ENCODE assay signal across 24 cellular contexts in the genomic region with DNA sequence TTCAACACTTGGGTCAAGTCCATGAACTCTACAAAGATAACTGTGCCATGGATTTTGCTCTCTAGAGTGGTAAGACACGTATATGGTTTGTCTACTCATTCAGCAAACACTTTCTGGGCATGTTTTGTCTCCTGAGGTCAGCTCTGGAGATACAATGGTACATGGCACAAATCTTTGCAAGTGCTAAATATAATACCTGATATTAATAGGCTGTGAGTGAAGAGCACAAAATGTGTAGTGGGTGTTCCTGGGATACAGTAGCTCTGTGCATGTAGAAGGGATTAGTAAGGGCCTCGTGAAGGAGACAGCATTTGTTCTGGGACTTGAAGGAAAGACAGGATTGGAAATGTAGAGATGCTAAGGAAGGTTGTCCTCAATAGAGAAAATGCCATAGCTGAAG.
"Had no signal": no experiment of that assay in that cellular context is flagged by ENCODE, and none has a peak within 500 bp of the region (broad histone marks: within the 10 kb centered on the region; RNA-seq: fewer than 3 reads in every experiment).

No MANE protein-coding gene starts in this region.

- H2AFZ ChIP-seq: neural progenitor cell, parathyroid adenoma had no signal

- H3K27me3 Mint-ChIP-seq: naive thymus-derived CD4-positive, alpha-beta T cell; natural killer cell treated with Interleukin-12 subunit alpha and Interleukin-12 subunit beta and Interleukin-15 and Interleukin-18, amount 100 ng/mL, for 72 hours; stimulated activated naive CD8-positive, alpha-beta T cell treated with anti-CD3 and anti-CD28 coated beads, Interleukin-15, Interleukin-2, amounts not matched to agents 100 ng/mL and 50 ng/mL, for 24 hours had no signal

- H3K9ac ChIP-seq: neural progenitor cell, parathyroid adenoma had no signal

- H3K9me3 Mint-ChIP-seq: mesothelial cell of epicardium; naive thymus-derived CD4-positive, alpha-beta T cell; natural killer cell treated with Interleukin-12 subunit alpha and Interleukin-12 subunit beta and Interleukin-15 and Interleukin-18, amount 100 ng/mL, for 72 hours; neural progenitor cell; stimulated activated effector memory CD8-positive, alpha-beta T cell treated with anti-CD3 and anti-CD28 coated beads, Interleukin-12 subunit alpha, Interleukin-12 subunit beta, amount 100 ng/mL, for 72 hours; stimulated activated naive CD8-positive, alpha-beta T cell treated with anti-CD3 and anti-CD28 coated beads, Interleukin-15, Interleukin-2, amounts not matched to agents 100 ng/mL and 50 ng/mL, for 24 hours had no signal

- H3K27ac Mint-ChIP-seq: immature natural killer cell; mesothelial cell of epicardium; naive thymus-derived CD4-positive, alpha-beta T cell; natural killer cell treated with Interleukin-12 subunit alpha and Interleukin-12 subunit beta and Interleukin-15 and Interleukin-18, amount 100 ng/mL, for 72 hours; neural progenitor cell; stimulated activated effector memory CD8-positive, alpha-beta T cell treated with anti-CD3 and anti-CD28 coated beads, Interleukin-12 subunit alpha, Interleukin-12 subunit beta, amount 100 ng/mL, for 72 hours; stimulated activated naive CD8-positive, alpha-beta T cell treated with anti-CD3 and anti-CD28 coated beads, Interleukin-15, Interleukin-2, amounts not matched to agents 100 ng/mL and 50 ng/mL, for 24 hours had no signal

- H3K4me2 ChIP-seq: neural progenitor cell had no signal

- H3K79me2 ChIP-seq: parathyroid adenoma had no signal

- ATAC-seq: naive thymus-derived CD4-positive, alpha-beta T cell; natural killer cell treated with Interleukin-12 subunit alpha and Interleukin-12 subunit beta and Interleukin-15 and Interleukin-18, amount 100 ng/mL, for 72 hours; sciatic nerve; stimulated activated effector memory CD8-positive, alpha-beta T cell treated with anti-CD3 and anti-CD28 coated beads, Interleukin-12 subunit alpha, Interleukin-12 subunit beta, amount 100 ng/mL, for 72 hours had no signal

- H3K4me3 Mint-ChIP-seq: immature natural killer cell; mesothelial cell of epicardium; naive thymus-derived CD4-positive, alpha-beta T cell; natural killer cell treated with Interleukin-12 subunit alpha and Interleukin-12 subunit beta and Interleukin-15 and Interleukin-18, amount 100 ng/mL, for 72 hours; neural progenitor cell; stimulated activated effector memory CD8-positive, alpha-beta T cell treated with anti-CD3 and anti-CD28 coated beads, Interleukin-12 subunit alpha, Interleukin-12 subunit beta, amount 100 ng/mL, for 72 hours; stimulated activated naive CD8-positive, alpha-beta T cell treated with anti-CD3 and anti-CD28 coated beads, Interleukin-15, Interleukin-2, amounts not matched to agents 100 ng/mL and 50 ng/mL, for 24 hours had no signal

- H3K9me3 ChIP-seq: neutrophil, spleen, tibial nerve, upper lobe of left lung, vagina had no signal

- H3K27me3 ChIP-seq: neural progenitor cell, neutrophil, spleen, tibial nerve, upper lobe of left lung, vagina had no signal

- DNase-seq: hypothalamus; immature natural killer cell; kidney; mesendoderm; naive thymus-derived CD4-positive, alpha-beta T cell; occipital lobe; right cardiac atrium; small intestine; spleen; stimulated activated CD4-positive, alpha-beta T cell treated with anti-CD3 and anti-CD28 coated beads, Interleukin-4, amount 100 ng/mL, for 24 hours; stimulated activated naive CD4-positive, alpha-beta T cell; substantia nigra; upper lobe of left lung had no signal

- H3K27ac ChIP-seq: neural progenitor cell, neutrophil, parathyroid adenoma, spleen, tibial nerve, upper lobe of left lung, vagina had no signal

- H3K4me3 ChIP-seq: lung, neural progenitor cell, spleen, tibial nerve, upper lobe of left lung, vagina had no signal

- H3K4me1 Mint-ChIP-seq: immature natural killer cell; naive thymus-derived CD4-positive, alpha-beta T cell; neural progenitor cell; stimulated activated effector memory CD8-positive, alpha-beta T cell treated with anti-CD3 and anti-CD28 coated beads, Interleukin-12 subunit alpha, Interleukin-12 subunit beta, amount 100 ng/mL, for 72 hours had no signal

- H3K4me1 ChIP-seq: neural progenitor cell, parathyroid adenoma, spleen, tibial nerve, upper lobe of left lung, vagina had no signal

- H3K36me3 ChIP-seq: neural progenitor cell, neutrophil, spleen, tibial nerve, upper lobe of left lung, vagina had no signal

- H3K36me3 Mint-ChIP-seq: mesothelial cell of epicardium; natural killer cell treated with Interleukin-12 subunit alpha and Interleukin-12 subunit beta and Interleukin-15 and Interleukin-18, amount 100 ng/mL, for 72 hours; neural progenitor cell; stimulated activated effector memory CD8-positive, alpha-beta T cell treated with anti-CD3 and anti-CD28 coated beads, Interleukin-12 subunit alpha, Interleukin-12 subunit beta, amount 100 ng/mL, for 72 hours had no signal
